ENCODE assay signal across 1 cellular context in the genomic region with DNA sequence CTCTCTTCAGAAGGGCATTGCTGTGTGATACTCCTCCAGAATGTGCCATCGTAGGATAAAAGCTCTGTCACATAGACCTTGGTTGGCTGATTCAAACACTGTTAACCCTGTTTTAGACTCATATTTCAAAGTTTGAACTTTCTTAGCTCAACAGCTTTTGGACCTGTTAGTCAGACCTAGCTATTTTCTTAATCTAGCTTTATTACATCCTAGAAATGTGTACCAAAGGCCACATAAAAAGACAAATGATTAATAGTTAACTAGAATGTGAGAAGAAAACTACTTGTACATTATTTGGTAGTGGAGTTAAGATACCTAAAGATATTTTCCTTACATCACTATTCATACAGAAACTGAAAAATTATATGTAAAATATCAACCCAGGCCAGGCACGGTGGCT.
TF ChIP-seq lines count a peak whose summit lies in the region.

No MANE protein-coding gene starts in this region.

TF ChIP-seq in GM12878, 131 proteins besides CTCF, POLR2A, EP300 and RAD21:
- TF ChIP-seq, protein P1, sequence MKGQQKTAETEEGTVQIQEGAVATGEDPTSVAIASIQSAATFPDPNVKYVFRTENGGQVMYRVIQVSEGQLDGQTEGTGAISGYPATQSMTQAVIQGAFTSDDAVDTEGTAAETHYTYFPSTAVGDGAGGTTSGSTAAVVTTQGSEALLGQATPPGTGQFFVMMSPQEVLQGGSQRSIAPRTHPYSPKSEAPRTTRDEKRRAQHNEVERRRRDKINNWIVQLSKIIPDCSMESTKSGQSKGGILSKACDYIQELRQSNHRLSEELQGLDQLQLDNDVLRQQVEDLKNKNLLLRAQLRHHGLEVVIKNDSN (IDR thresholded peaks at IDR 0.05; ENCODE audit: borderline replicate concordance, extremely low read length, insufficient read depth, low read depth, low read length) = no peak
- TF ChIP-seq, protein P2, sequence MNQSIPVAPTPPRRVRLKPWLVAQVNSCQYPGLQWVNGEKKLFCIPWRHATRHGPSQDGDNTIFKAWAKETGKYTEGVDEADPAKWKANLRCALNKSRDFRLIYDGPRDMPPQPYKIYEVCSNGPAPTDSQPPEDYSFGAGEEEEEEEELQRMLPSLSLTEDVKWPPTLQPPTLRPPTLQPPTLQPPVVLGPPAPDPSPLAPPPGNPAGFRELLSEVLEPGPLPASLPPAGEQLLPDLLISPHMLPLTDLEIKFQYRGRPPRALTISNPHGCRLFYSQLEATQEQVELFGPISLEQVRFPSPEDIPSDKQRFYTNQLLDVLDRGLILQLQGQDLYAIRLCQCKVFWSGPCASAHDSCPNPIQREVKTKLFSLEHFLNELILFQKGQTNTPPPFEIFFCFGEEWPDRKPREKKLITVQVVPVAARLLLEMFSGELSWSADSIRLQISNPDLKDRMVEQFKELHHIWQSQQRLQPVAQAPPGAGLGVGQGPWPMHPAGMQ (IDR thresholded peaks at IDR 0.05; ENCODE audit: borderline replicate concordance) = no peak
- TF ChIP-seq ZNF24 (IDR thresholded peaks at IDR 0.05) (no peak), SREBF1 (IDR thresholded peaks at IDR 0.05; ENCODE audit: low read length) (no peak), CREB1 (IDR thresholded peaks at IDR 0.05; ENCODE audit: low read depth) (no peak), YBX1 (IDR thresholded peaks at IDR 0.05) (no peak), NFIC (IDR thresholded peaks at IDR 0.05; ENCODE audit: low read depth, low read length) (no peak), GABPA (IDR thresholded peaks at IDR 0.05; ENCODE audit: low read depth) (no peak), ZNF622 (IDR thresholded peaks at IDR 0.05) (no peak), RUNX3 (IDR thresholded peaks at IDR 0.05; ENCODE audit: low read length) (no peak)
- TF ChIP-seq, protein P3, sequence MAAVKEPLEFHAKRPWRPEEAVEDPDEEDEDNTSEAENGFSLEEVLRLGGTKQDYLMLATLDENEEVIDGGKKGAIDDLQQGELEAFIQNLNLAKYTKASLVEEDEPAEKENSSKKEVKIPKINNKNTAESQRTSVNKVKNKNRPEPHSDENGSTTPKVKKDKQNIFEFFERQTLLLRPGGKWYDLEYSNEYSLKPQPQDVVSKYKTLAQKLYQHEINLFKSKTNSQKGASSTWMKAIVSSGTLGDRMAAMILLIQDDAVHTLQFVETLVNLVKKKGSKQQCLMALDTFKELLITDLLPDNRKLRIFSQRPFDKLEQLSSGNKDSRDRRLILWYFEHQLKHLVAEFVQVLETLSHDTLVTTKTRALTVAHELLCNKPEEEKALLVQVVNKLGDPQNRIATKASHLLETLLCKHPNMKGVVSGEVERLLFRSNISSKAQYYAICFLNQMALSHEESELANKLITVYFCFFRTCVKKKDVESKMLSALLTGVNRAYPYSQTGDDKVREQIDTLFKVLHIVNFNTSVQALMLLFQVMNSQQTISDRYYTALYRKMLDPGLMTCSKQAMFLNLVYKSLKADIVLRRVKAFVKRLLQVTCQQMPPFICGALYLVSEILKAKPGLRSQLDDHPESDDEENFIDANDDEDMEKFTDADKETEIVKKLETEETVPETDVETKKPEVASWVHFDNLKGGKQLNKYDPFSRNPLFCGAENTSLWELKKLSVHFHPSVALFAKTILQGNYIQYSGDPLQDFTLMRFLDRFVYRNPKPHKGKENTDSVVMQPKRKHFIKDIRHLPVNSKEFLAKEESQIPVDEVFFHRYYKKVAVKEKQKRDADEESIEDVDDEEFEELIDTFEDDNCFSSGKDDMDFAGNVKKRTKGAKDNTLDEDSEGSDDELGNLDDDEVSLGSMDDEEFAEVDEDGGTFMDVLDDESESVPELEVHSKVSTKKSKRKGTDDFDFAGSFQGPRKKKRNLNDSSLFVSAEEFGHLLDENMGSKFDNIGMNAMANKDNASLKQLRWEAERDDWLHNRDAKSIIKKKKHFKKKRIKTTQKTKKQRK (IDR thresholded peaks at IDR 0.05; ENCODE audit: low read depth, low read length) = no peak
- TF ChIP-seq, protein P4, sequence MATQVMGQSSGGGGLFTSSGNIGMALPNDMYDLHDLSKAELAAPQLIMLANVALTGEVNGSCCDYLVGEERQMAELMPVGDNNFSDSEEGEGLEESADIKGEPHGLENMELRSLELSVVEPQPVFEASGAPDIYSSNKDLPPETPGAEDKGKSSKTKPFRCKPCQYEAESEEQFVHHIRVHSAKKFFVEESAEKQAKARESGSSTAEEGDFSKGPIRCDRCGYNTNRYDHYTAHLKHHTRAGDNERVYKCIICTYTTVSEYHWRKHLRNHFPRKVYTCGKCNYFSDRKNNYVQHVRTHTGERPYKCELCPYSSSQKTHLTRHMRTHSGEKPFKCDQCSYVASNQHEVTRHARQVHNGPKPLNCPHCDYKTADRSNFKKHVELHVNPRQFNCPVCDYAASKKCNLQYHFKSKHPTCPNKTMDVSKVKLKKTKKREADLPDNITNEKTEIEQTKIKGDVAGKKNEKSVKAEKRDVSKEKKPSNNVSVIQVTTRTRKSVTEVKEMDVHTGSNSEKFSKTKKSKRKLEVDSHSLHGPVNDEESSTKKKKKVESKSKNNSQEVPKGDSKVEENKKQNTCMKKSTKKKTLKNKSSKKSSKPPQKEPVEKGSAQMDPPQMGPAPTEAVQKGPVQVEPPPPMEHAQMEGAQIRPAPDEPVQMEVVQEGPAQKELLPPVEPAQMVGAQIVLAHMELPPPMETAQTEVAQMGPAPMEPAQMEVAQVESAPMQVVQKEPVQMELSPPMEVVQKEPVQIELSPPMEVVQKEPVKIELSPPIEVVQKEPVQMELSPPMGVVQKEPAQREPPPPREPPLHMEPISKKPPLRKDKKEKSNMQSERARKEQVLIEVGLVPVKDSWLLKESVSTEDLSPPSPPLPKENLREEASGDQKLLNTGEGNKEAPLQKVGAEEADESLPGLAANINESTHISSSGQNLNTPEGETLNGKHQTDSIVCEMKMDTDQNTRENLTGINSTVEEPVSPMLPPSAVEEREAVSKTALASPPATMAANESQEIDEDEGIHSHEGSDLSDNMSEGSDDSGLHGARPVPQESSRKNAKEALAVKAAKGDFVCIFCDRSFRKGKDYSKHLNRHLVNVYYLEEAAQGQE (IDR thresholded peaks at IDR 0.05; ENCODE audit: low read depth, low read length) = no peak
